Comparison of ENCODE assay signal across 8 cellular contexts in the genomic region with DNA sequence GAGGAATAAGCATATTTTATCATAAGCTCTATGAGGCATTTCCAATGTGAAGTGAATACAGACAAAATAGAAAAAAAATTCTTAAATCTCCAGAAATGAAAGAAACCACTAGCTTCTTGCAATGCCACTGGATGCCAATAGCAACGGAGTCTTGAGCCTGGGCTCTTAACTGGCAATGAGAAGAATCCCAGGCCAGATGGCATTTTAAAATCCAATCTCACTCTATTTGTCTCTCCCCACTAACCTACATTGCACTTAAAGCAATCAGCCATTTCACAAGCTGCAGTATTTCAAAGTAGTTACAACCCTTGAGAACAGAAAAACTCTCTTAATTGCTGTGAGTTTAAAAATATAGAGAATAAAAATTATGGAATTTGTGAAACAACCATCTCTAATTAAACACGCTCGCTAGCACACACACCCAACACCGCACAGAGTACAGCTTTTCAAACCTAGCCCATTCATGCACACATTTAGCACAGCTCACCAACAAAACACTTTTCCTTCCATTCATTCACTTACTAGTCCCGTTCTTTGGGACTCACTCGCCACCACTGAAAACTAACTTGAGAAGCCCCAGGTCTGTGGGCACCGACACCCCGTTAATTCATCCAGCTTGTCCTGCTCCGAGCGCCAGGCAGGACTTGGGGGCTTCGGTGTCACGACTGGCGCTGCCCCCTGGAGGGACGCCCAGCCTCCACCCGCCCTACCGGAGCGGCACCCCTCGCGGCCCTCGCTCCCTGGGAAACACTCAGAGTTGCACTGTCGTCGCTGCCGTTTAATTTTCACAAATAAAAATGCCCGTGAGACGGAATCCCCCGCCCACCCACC. TPM values are rescaled to one million over a fixed set of nuclear protein-coding genes. Genes with fewer than 3 reads are reported as not detected.
DNase-seq lines count a peak whose midpoint lies in the region; ATAC-seq and TF ChIP-seq lines count a peak whose summit lies in the region.

No MANE protein-coding gene starts in this region.

- H3K27me3 ChIP-seq in ascending aorta (no peaks in the 10 kb centered on the region), iPS-15b (ENCODE audit: control insufficient read depth, insufficient read depth, low read length) (peaks cover 34% of the 10 kb centered on the region)

- peak in 1 of 3 experiments; percentile 9 for TF ChIP-seq CTCF in ascending aorta (IDR thresholded peaks at IDR 0.05)

- H3K9me3 Mint-ChIP-seq in IgD-negative memory B cell: peaks cover 0 to 3% (median 2%) of the 10 kb centered on the region in 3 donors

- no peak overlapping the region for H3K27ac Mint-ChIP-seq in IgD-negative memory B cell

- no peak overlapping the region for H3K9ac ChIP-seq in iPS-15b (ENCODE audit: low read depth, low read length)

- H3K4me1 ChIP-seq in ascending aorta (peaks cover 0 to 4% of the 10 kb centered on the region in 2 donors), iPS-15b (ENCODE audit: control insufficient read depth, insufficient read depth, low read length) (peaks cover 5% of the 10 kb centered on the region)

- H3K27ac ChIP-seq in ascending aorta: peak overlapping the region; percentile 86
- H3K27ac ChIP-seq in skin epidermis: peak overlapping the region in 17 of 21 experiments; percentile 1 to 88 (median 64)

- peak; percentile 53 for DNase-seq in EH (ENCODE audit: low read depth)
- DNase-seq in ascending aorta (ENCODE audit: low spot score in 2 of 2): no peak
- DNase-seq in T-helper 9 cell: no peak

- peak overlapping the region; percentile 86 to 90 for H3K4me3 ChIP-seq in ascending aorta
- H3K4me3 ChIP-seq in iPS-15b (ENCODE audit: low read depth, low read length): peak overlapping the region; percentile 69
- H3K4me3 ChIP-seq in skin epidermis: peak overlapping the region; percentile 43 to 69 (median 58)

- H3K9me3 ChIP-seq in ascending aorta: no peaks in the 10 kb centered on the region
- no peaks in the 10 kb centered on the region for H3K9me3 ChIP-seq in iPS-15b (ENCODE audit: control insufficient read depth, insufficient read depth, low read length)

- peaks cover 0 to 6% (median 5%) of the 10 kb centered on the region in 3 donors for H3K4me1 Mint-ChIP-seq in IgD-negative memory B cell

- H3K4me3 Mint-ChIP-seq in IgD-negative memory B cell: peak overlapping the region; percentile 33 to 84 (median 80)

- ATAC-seq in GM18498 (IDR thresholded peaks at IDR 0.05; ENCODE audit: unreplicated experiment) (no peak), HG02981 (IDR thresholded peaks at IDR 0.05; ENCODE audit: unreplicated experiment) (no peak)

- H3K36me3 Mint-ChIP-seq in IgD-negative memory B cell: peaks cover 2% of the 10 kb centered on the region

- H3K36me3 ChIP-seq in ascending aorta (no peaks in the 10 kb centered on the region), iPS-15b (ENCODE audit: control insufficient read depth, insufficient read depth, low read length) (no peaks in the 10 kb centered on the region)

- intact Hi-C loops in ascending aorta (cut with DNase I): loop anchor here (1.0 to 10.0 kb wide), 6 partner anchors 59 to 231 kb away; a partner anchor contains a TSS

- H3K27me3 Mint-ChIP-seq in IgD-negative memory B cell: peaks cover 39% of the 10 kb centered on the region

RNA-seq across cellular contexts. Expression of a gene that starts 1.1 kb away (rescaled TPM):
- polyA plus RNA-seq in IgD-negative memory B cell: 0.19 TPM
- total RNA-seq in ascending aorta: 8.5 TPM
